ENCODE assay signal across 8 cellular contexts in the genomic region with DNA sequence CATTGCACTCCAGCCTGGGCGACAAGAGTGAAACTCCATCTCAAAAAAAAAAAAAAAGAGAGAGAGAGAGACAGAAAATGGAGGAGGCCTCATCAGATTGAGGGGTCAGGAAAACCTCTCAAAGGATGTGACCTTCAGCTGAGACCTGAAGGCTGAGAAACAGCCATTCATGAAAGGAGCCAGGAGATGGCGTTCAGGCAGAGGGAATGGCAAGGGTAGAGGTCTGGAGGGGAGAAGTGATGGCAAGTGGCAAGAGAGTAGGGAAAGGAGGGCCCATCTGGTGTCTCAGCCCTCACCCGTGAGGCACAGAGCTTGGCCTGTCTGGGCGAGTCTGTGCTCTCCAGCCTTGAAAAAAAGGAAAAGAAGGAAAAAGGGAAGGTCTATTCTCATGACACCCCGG. TPM values are rescaled to one million over a fixed set of nuclear protein-coding genes. Genes with fewer than 3 reads are reported as not detected.
A peak's percentile ranks its signal among the peaks of the same experiment; 100 is the strongest.
DNase-seq lines count a peak whose midpoint lies in the region; ATAC-seq and TF ChIP-seq lines count a peak whose summit lies in the region.

No MANE protein-coding gene starts in this region.

- DNase-seq in A172 (ENCODE audit: low spot score): peak; percentile 55
- peak; percentile 49 for DNase-seq in OCI-LY7 (ENCODE audit: low spot score)
- DNase-seq in fibroblast of gingiva (ENCODE audit: low read depth): peak; percentile 36
- no peak for DNase-seq in retinal pigment epithelial cell (ENCODE audit: low read depth)
- no peak for DNase-seq in sciatic nerve (ENCODE audit: low spot score)

- H3K9me3 ChIP-seq in OCI-LY7 (ENCODE audit: low read length): no peaks in the 10 kb centered on the region

- TF ChIP-seq CTCF in GM12874 (IDR thresholded peaks at IDR 0.05; ENCODE audit: insufficient read depth, low read depth, low read length) (peak; percentile 10; the same call in 1 of the 2 replicates), OCI-LY7 (conservative IDR thresholded peaks at IDR 0.05; ENCODE audit: low read length) (peak; percentile 56), retinal pigment epithelial cell (conservative IDR thresholded peaks at IDR 0.05; ENCODE audit: low read depth, low read length) (peak; percentile 67)

- intact Hi-C loops in OCI-LY7 (cut with micrococcal nuclease; ENCODE audit: unreplicated experiment): loop anchor here (2.0 kb wide), 2 partner anchors 78 to 164 kb away; no protein-coding TSS in a partner anchor
- intact Hi-C loops in sciatic nerve (cut with DNase I): loop anchor here (10.0 kb wide), 1 partner anchor 82 kb away; the partner anchor contains the start of gene TCOF1

- H4K20me1 ChIP-seq in OCI-LY7 (ENCODE audit: insufficient read depth, low read length): no peaks in the 10 kb centered on the region

- ATAC-seq in GM18511 (IDR thresholded peaks at IDR 0.05; ENCODE audit: unreplicated experiment) (no peak), HG03097 (IDR thresholded peaks at IDR 0.05; ENCODE audit: low FRiP score, unreplicated experiment) (no peak), sciatic nerve (no peak)

- CTCF ChIA-PET in OCI-LY7 (lab: Charles Lee; ENCODE audit: unreplicated experiment): no interaction called here

- no peak overlapping the region for H3K4me2 ChIP-seq in OCI-LY7 (ENCODE audit: low read length)

- no peak overlapping the region for H2AFZ ChIP-seq in OCI-LY7 (ENCODE audit: low read length)

- no peak overlapping the region for H3K27ac ChIP-seq in OCI-LY7 (ENCODE audit: low read depth, low read length, poor library complexity, severe bottlenecking)

- POLR2A ChIA-PET in OCI-LY7 (lab: Charles Lee): no interaction called here

- no peaks in the 10 kb centered on the region for H3K79me2 ChIP-seq in OCI-LY7 (ENCODE audit: insufficient read depth, low read depth, low read length)

- H3K4me3 ChIP-seq in OCI-LY7 (ENCODE audit: low read depth, low read length, poor library complexity, severe bottlenecking): no peak overlapping the region
- H3K4me3 ChIP-seq in retinal pigment epithelial cell (ENCODE audit: low read length): no peak overlapping the region

- BruUV-seq in OCI-LY7 (replicated peaks; lab: Mats Ljungman, UMichigan): no TSS peak

- no peaks in the 10 kb centered on the region for H3K4me1 ChIP-seq in OCI-LY7 (ENCODE audit: insufficient read depth, low read length, poor library complexity, severe bottlenecking)

- H3K36me3 ChIP-seq in OCI-LY7 (ENCODE audit: insufficient read depth, low read length): no peaks in the 10 kb centered on the region

- H3K9me2 ChIP-seq in OCI-LY7 (ENCODE audit: insufficient read depth, low read length): no peaks in the 10 kb centered on the region

RNA-seq across cellular contexts. Expression of gene CAMK2A, which starts 17.0 kb away (rescaled TPM):
- 1.2 and 1.3 TPM in 2 replicates for total RNA-seq in A172 (2014; rRNA removed; shearing (Covaris generic))
- total RNA-seq in OCI-LY7 (2014; rRNA removed; shearing (Covaris generic)): not detected in 2 replicates
- total RNA-seq in OCI-LY7 (2022) (not detected in 2 replicates), sciatic nerve (2.5 TPM)

RNA-seq across cellular contexts. Expression of gene ARSI, which starts 30.2 kb away (rescaled TPM):
- 1.9 and 5.0 TPM in 2 replicates for total RNA-seq in A172 (2014; rRNA removed; shearing (Covaris generic))
- total RNA-seq in OCI-LY7 (2014; rRNA removed; shearing (Covaris generic)): not detected in 2 replicates
- total RNA-seq in OCI-LY7 (2022): not detected in 2 replicates
- 6.3 TPM for total RNA-seq in sciatic nerve

Comparison
In these comparisons a context has a peak if more than half of its experiments do, and no peak if none do; other contexts are left out.
1. DNase-seq: peak in A172 (single experiment), OCI-LY7 (single experiment) and fibroblast of gingiva (single experiment); none in retinal pigment epithelial cell (single experiment) and sciatic nerve (single experiment).
2. CTCF ChIP-seq: peak in every context shown above with its lines; median percentile 67 in retinal pigment epithelial cell; 56 in OCI-LY7; 10 in GM12874.